ENCODE assay signal across 1 cellular context in genomic region chr2:50575232-50575631, GRCh38.
TF ChIP-seq lines count a peak whose summit lies in the region.

No MANE protein-coding gene starts in this region.

TF ChIP-seq in H1, 55 proteins besides CTCF, POLR2A, EP300 and RAD21:
- TF ChIP-seq TAF7 (optimal IDR thresholded peaks at IDR 0.05; ENCODE audit: borderline replicate concordance, low read depth, low read length) (no peak), FOSL1 (IDR thresholded peaks at IDR 0.05; ENCODE audit: insufficient read depth, low read depth, low read length) (no peak), NRF1 (IDR thresholded peaks at IDR 0.05; ENCODE audit: low read depth, low read length) (no peak), EGR1 (IDR thresholded peaks at IDR 0.05; ENCODE audit: borderline replicate concordance, low read depth, low read length) (no peak), CEBPB (IDR thresholded peaks at IDR 0.05; ENCODE audit: low read depth, low read length) (no peak), BACH1 (IDR thresholded peaks at IDR 0.05; ENCODE audit: low read length) (no peak), ASH2L (IDR thresholded peaks at IDR 0.05; ENCODE audit: low read length) (no peak), NANOG (IDR thresholded peaks at IDR 0.05; ENCODE audit: insufficient read depth, low read depth, low read length, poor library complexity, severe bottlenecking) (no peak)
TF ChIP-seq in H1: peak in this region for 0.
